In genomic region chr17:76239538-76240274, GRCh38 we compare ENCODE assay signal across 8 cellular contexts. TPM values are rescaled to one million over a fixed set of nuclear protein-coding genes. Genes with fewer than 3 reads are reported as not detected.
DNase-seq lines count a peak whose midpoint lies in the region; ATAC-seq and TF ChIP-seq lines count a peak whose summit lies in the region.

No MANE protein-coding gene starts in this region.

- no peaks in the 10 kb centered on the region for H3K36me3 ChIP-seq in stomach

- POLR2A ChIA-PET in CD4-positive, alpha-beta T cell (lab: Charles Lee), result interaction anchor here (1.3 to 18.7 kb wide), 3 partner anchors 12 to 58 kb away, joined by 5 to 394 read pairs (median 13); partner anchors contain the start of gene UBALD2

- H3K4me3 ChIP-seq in stomach, result peak overlapping the region; percentile 53 to 60 (median 55)

- no peak for DNase-seq in CD4-positive, alpha-beta T cell
- DNase-seq in activated naive CD4-positive, alpha-beta T cell treated with anti-CD3 and anti-CD28 coated beads, Interleukin-2, amount 10 ng/mL, durations not matched to agents 7 days and 5 days, result no peak
- peak; percentile 26 for DNase-seq in iPS-NIHi11 (ENCODE audit: low spot score)
- no peak for DNase-seq in stomach
- DNase-seq in NCI-H226, result no peak

- TF ChIP-seq POLR2A in stomach (IDR thresholded peaks at IDR 0.05), result no peak

- H3K27me3 Mint-ChIP-seq in CD4-positive, alpha-beta T cell, result no peaks in the 10 kb centered on the region
- H3K27me3 Mint-ChIP-seq in activated naive CD4-positive, alpha-beta T cell treated with anti-CD3 and anti-CD28 coated beads, Interleukin-2, amount 10 ng/mL, durations not matched to agents 7 days and 5 days, result no peaks in the 10 kb centered on the region

- intact Hi-C loops in CD4-positive, alpha-beta T cell (cut with DNase I, micrococcal nuclease), result loop anchor here (1.0 to 5.0 kb wide), 4 partner anchors 25 to 47 kb away; partner anchors contain the start of gene UBALD2 (in 2 of the 2)
- intact Hi-C loops in stomach (cut with DNase I; ENCODE audit: low total_unique reads), result no loop called here

- no peaks in the 10 kb centered on the region for H3K9me3 ChIP-seq in CD4-positive, alpha-beta T cell (ENCODE audit: control insufficient read depth, low read length)
- H3K9me3 ChIP-seq in stomach, result no peaks in the 10 kb centered on the region

- peaks cover 14 to 24% (median 23%) of the 10 kb centered on the region in 4 donors for H3K4me1 ChIP-seq in stomach

- H3K4me3 Mint-ChIP-seq in CD4-positive, alpha-beta T cell, result peak overlapping the region; percentile 87
- H3K4me3 Mint-ChIP-seq in activated naive CD4-positive, alpha-beta T cell treated with anti-CD3 and anti-CD28 coated beads, Interleukin-2, amount 10 ng/mL, durations not matched to agents 7 days and 5 days, result peak overlapping the region; percentile 87

- H3K27ac ChIP-seq in CD4-positive, alpha-beta T cell (ENCODE audit: low read depth, low read length), result no peak overlapping the region
- H3K27ac ChIP-seq in stomach, result peak overlapping the region in 4 of 5 donors; percentile 23 to 79 (median 66)

- 6 to 27% (median 7%) methylated on average over 4 to 75 of the region's 75 CpGs for WGBS in stomach, 5 donors

- CTCF ChIA-PET in CD4-positive, alpha-beta T cell (lab: Charles Lee), result interaction anchor here (0.6 to 2.1 kb wide), 3 partner anchors 38 to 99 kb away, joined by 4 to 8 read pairs (median 4); partner anchors contain the start of gene FOXJ1
- CTCF ChIA-PET in activated naive CD4-positive, alpha-beta T cell treated with anti-CD3 and anti-CD28 coated beads, Interleukin-2, amount 10 ng/mL, durations not matched to agents 7 days and 5 days (lab: Charles Lee), result interaction anchor here (1.9 kb wide), 1 partner anchor 58 kb away, joined by 4 read pairs; no protein-coding TSS in a partner anchor

- peaks cover 56% of the 10 kb centered on the region for H3K4me1 Mint-ChIP-seq in CD4-positive, alpha-beta T cell (ENCODE audit: low read depth)
- peaks cover 77% of the 10 kb centered on the region for H3K4me1 Mint-ChIP-seq in activated naive CD4-positive, alpha-beta T cell treated with anti-CD3 and anti-CD28 coated beads, Interleukin-2, amount 10 ng/mL, durations not matched to agents 7 days and 5 days

- H3K9me3 Mint-ChIP-seq in CD4-positive, alpha-beta T cell, result no peaks in the 10 kb centered on the region
- peaks cover 2% of the 10 kb centered on the region for H3K9me3 Mint-ChIP-seq in activated naive CD4-positive, alpha-beta T cell treated with anti-CD3 and anti-CD28 coated beads, Interleukin-2, amount 10 ng/mL, durations not matched to agents 7 days and 5 days

- ATAC-seq in CD4-positive, alpha-beta T cell (ENCODE audit: poor library complexity), result no peak
- ATAC-seq in HG02610 (IDR thresholded peaks at IDR 0.05; ENCODE audit: unreplicated experiment) (peak; percentile 18), HG03469 (IDR thresholded peaks at IDR 0.05; ENCODE audit: unreplicated experiment) (no peak), HG03135 (IDR thresholded peaks at IDR 0.05; ENCODE audit: unreplicated experiment) (no peak)

- H3K27me3 ChIP-seq in CD4-positive, alpha-beta T cell (ENCODE audit: control insufficient read depth, insufficient read depth, low read length), result no peaks in the 10 kb centered on the region
- H3K27me3 ChIP-seq in stomach, result peaks cover 0 to 50% (median 9%) of the 10 kb centered on the region in 3 donors

- no peak for TF ChIP-seq CTCF in CD4-positive, alpha-beta T cell (IDR thresholded peaks at IDR 0.05)
- no peak for TF ChIP-seq CTCF in stomach (IDR thresholded peaks at IDR 0.05)

- TF ChIP-seq EP300 in stomach (IDR thresholded peaks at IDR 0.05), result no peak

- peaks cover 4% of the 10 kb centered on the region for H3K36me3 Mint-ChIP-seq in CD4-positive, alpha-beta T cell (ENCODE audit: low read depth)
- H3K36me3 Mint-ChIP-seq in activated naive CD4-positive, alpha-beta T cell treated with anti-CD3 and anti-CD28 coated beads, Interleukin-2, amount 10 ng/mL, durations not matched to agents 7 days and 5 days, result peaks cover 37% of the 10 kb centered on the region

- peak overlapping the region; percentile 72 for H3K27ac Mint-ChIP-seq in CD4-positive, alpha-beta T cell
- H3K27ac Mint-ChIP-seq in activated naive CD4-positive, alpha-beta T cell treated with anti-CD3 and anti-CD28 coated beads, Interleukin-2, amount 10 ng/mL, durations not matched to agents 7 days and 5 days, result peak overlapping the region; percentile 86

RNA-seq across cellular contexts. Expression of gene RNF157, which starts 0.6 kb away (rescaled TPM):
- total RNA-seq in CD4-positive, alpha-beta T cell, result 10 to 100 TPM; 18.5 to 21.1 TPM
- total RNA-seq in stomach, result 10 to 100 TPM in 3 of 5 donors, 1 to 10 TPM in 2; 1.0 to 41.4 (median 11.6) TPM
- polyA plus RNA-seq in stomach, result 1 to 10 TPM in 2 of 3 donors, under 1 TPM in 1; 0.95 to 4.1 (median 3.7) TPM

RNA-seq across cellular contexts. Expression of gene UBALD2, which starts 25.4 kb away (rescaled TPM):
- total RNA-seq in CD4-positive, alpha-beta T cell, result 100 to 1,000 TPM; 253 to 265 TPM
- total RNA-seq in stomach, result 10 to 100 TPM in 2 of 5 donors, 1 to 10 TPM in 3; 1.8 to 49.5 (median 9.9) TPM
- 10 to 100 TPM; 37.2 to 48.4 (median 43.0) TPM for polyA plus RNA-seq in stomach

Comparison
In these comparisons a context has a peak if more than half of its experiments do, and no peak if none do; other contexts are left out.
1. RNA of gene UBALD2, which starts 25.4 kb away (total RNA-seq): 253 to 265 TPM in CD4-positive, alpha-beta T cell; 1.8 to 49.5 TPM in stomach; every median in the first group is over 4 times any median in the second.